Comparison of ENCODE assay signal across 10 cellular contexts in the genomic region with DNA sequence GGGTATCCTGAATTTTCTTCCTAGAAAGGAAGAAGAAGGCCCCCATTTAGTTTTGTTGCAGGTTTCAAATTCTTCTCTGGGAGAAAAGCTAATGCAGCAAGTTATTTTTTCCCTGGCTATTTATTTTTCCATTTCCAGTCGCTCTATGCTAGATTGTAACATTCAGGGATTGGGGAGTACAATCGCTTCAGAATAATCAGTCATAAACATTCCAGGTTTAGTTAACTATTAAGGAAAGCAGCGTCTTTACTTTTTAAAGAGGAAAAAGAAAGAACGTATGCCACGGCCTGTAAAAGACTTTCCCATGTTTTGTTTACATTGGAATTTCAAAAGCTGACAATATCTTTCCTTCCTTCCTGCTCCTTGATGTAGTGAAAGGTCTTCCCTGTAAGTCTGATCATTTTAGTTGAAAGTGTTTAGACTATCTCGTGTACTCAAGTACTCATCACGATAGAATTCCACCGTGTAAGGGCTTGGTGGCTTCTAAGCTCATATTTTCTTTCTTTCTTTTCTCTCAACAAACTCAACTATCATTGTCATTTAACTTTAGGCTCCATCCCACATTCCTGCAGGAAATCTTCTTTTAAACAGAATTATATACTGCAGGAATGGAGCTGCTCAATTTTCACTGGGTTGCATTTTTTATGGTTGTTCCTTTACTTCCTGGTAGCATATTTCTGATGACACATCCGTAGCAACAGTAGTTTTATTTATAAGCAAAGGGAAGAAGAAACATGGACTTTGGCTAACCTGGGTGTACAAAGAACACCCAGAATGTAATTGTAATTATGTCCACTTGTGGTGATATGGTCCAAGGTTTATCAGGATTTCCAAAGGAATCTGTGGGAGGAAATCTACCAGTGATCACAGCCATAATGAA.
DNase-seq lines count a peak whose midpoint lies in the region; ATAC-seq and TF ChIP-seq lines count a peak whose summit lies in the region.
"Had no signal": no experiment of that assay in that cellular context is flagged by ENCODE, and none has a peak within 500 bp of the region (broad histone marks: within the 10 kb centered on the region; RNA-seq: fewer than 3 reads in every experiment).

No MANE protein-coding gene starts in this region.

- H3K36me3 ChIP-seq in subcutaneous abdominal adipose tissue (ENCODE audit: control insufficient read depth in 5 of 5, insufficient read depth in 5 of 5, low read length in 5 of 5), result no peaks in the 10 kb centered on the region
- H3K36me3 ChIP-seq: ascending aorta had no signal

- no peaks in the 10 kb centered on the region for H3K9me3 ChIP-seq in subcutaneous abdominal adipose tissue (ENCODE audit: control insufficient read depth in 5 of 5, low read length in 5 of 5)
- H3K9me3 ChIP-seq: ascending aorta had no signal

- H3K4me3 ChIP-seq in astrocyte of the cerebellum (ENCODE audit: low read depth, low read length) (no peak overlapping the region), subcutaneous abdominal adipose tissue (ENCODE audit: low read depth in 1 of 5, low read length in 5 of 5) (peak overlapping the region in 1 of 5 donors; percentile 6)

- peak overlapping the region; percentile 24 for H3K27ac ChIP-seq in subcutaneous abdominal adipose tissue (ENCODE audit: low read depth, low read length)

- peak; percentile 95 for DNase-seq in HT-29 (ENCODE audit: low spot score)
- peak; percentile 71 for DNase-seq in astrocyte of the cerebellum (ENCODE audit: low read depth)
- DNase-seq in iris pigment epithelial cell (ENCODE audit: low read depth), result peak; percentile 93
- no peak for DNase-seq in SK-N-DZ (ENCODE audit: low spot score)
- no peak for DNase-seq in SIG-M5 (lab: John Stamatoyannopoulos, UW)
- no peak for DNase-seq in retina
- DNase-seq: stimulated activated naive CD4-positive, alpha-beta T cell had no signal

- no peak overlapping the region for H3K9ac ChIP-seq in subcutaneous abdominal adipose tissue (ENCODE audit: low read length in 5 of 5)

- no peaks in the 10 kb centered on the region for H3K27me3 ChIP-seq in subcutaneous abdominal adipose tissue (ENCODE audit: control insufficient read depth in 5 of 5, insufficient read depth in 4 of 5, low read length in 5 of 5)
- H3K27me3 ChIP-seq: ascending aorta had no signal

- no peak for ATAC-seq in GM18511 (IDR thresholded peaks at IDR 0.05; ENCODE audit: unreplicated experiment)

- in situ Hi-C loops in astrocyte of the cerebellum (cut with HindIII; ENCODE audit: low sequenced_read_pairs), result no loop called here

- peak; percentile 27 for TF ChIP-seq CTCF in astrocyte of the cerebellum (IDR thresholded peaks at IDR 0.05; ENCODE audit: low read depth, low read length, missing control alignments)

- peaks cover 0 to 5% (median 0%) of the 10 kb centered on the region in 5 donors for H3K4me1 ChIP-seq in subcutaneous abdominal adipose tissue (ENCODE audit: control insufficient read depth in 5 of 5, insufficient read depth in 5 of 5, low read length in 5 of 5)

Comparison
In these comparisons a context has a peak if more than half of its experiments do, and no peak if none do; other contexts are left out.
1. DNase-seq: peak in HT-29 (single experiment), astrocyte of the cerebellum (single experiment) and iris pigment epithelial cell (single experiment); none in SK-N-DZ (single experiment), SIG-M5 (single experiment) and retina (single experiment).